ENCODE assay signal across 1 cellular context in the genomic region with DNA sequence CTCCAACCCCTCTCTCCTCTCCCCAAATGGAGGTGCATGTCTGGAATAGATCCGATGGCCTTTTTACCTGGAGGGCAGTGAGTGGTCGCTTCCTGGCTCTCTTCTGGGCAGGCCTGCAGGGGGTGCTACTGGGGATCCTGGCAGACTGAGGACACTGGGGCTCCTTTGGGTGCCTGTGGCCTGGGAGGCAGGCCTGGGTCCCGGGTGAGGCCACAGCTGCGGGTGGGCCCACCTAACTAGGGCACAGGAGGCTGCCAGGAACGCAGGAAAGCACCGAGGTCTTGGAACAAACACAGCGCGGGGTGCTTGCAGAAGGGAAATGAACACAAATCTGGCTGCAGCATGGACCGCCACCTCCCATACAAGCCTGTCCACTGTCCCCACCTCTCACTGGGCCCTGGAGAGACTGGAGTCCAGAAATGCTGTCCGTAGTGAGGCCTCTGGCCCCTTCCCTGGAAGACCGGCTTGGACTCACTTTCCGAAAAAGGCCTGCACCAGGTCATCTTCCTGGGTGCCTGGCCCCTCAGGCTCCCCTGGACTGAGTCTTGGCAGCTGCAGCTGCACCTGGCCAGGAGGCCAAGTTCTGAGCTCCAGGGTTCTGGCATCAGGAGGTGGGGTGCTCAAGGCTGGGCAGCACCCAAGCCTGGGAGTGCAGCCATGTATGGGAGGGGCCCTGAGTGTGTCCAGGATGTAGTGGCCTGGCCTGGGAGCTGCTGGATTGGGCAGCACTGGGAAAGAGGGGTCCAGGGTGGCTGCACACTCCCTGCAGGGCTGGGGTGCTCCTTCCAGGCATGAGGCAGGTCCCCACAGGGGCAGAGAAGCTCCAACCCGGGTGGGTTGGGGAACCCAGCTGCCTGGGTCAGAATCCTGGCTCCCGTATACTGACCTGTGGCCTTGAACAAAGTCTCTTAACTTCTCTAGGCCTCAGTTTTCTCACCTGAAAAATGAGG.
TF ChIP-seq lines count a peak whose summit lies in the region.

No MANE protein-coding gene starts in this region.

TF ChIP-seq in HEK293T, 16 proteins besides CTCF, POLR2A, EP300 and RAD21:
- TF ChIP-seq CTBP1 (IDR thresholded peaks at IDR 0.05; ENCODE audit: borderline replicate concordance), result no peak
- TF ChIP-seq BHLHE40 (IDR thresholded peaks at IDR 0.05; ENCODE audit: borderline replicate concordance), result no peak
- no peak for TF ChIP-seq FOXK2 (IDR thresholded peaks at IDR 0.05)
- no peak for TF ChIP-seq SP1 (IDR thresholded peaks at IDR 0.05)
